In genomic region chr4:139816856-139817255, GRCh38 we compare ENCODE assay signal across 17 cellular contexts.
DNase-seq lines count a peak whose midpoint lies in the region; ATAC-seq and TF ChIP-seq lines count a peak whose summit lies in the region.
"Had no signal": no experiment of that assay in that cellular context is flagged by ENCODE, and none has a peak within 500 bp of the region (broad histone marks: within the 10 kb centered on the region; RNA-seq: fewer than 3 reads in every experiment).

No MANE protein-coding gene starts in this region.

- DNase-seq in HFFc6, result no peak
- peak; percentile 46 for DNase-seq in left kidney (ENCODE audit: low read depth, low spot score)
- DNase-seq in gastrocnemius medialis, result no peak
- DNase-seq in GM10266 (ENCODE audit: extremely low spot score), result no peak
- no peak for DNase-seq in activated CD4-positive, alpha-beta T cell treated with anti-CD3 and anti-CD28 coated beads, Interleukin-2, amount 10 ng/mL, durations not matched to agents 24 days and 14 days
- no peak for DNase-seq in colonic mucosa
- DNase-seq: activated gamma-delta T cell treated with Interleukin-2 at 50 U/mL for 16 hours; AML-193; effector memory CD4-positive, alpha-beta T cell; HCEC 1CT; naive thymus-derived CD4-positive, alpha-beta T cell; NCI-H1417 treated with DMSO at 0.1 percent for 48 hours had no signal

- H3K4me1 Mint-ChIP-seq in HFFc6 (ENCODE audit: low read depth) (peaks cover 42% of the 10 kb centered on the region), brain (peaks cover 71% of the 10 kb centered on the region)
- H3K4me1 Mint-ChIP-seq in activated CD4-positive, alpha-beta T cell treated with anti-CD3 and anti-CD28 coated beads, Interleukin-2, amount 10 ng/mL, durations not matched to agents 24 days and 14 days, result peaks cover 4% of the 10 kb centered on the region

- H3K9me3 Mint-ChIP-seq in HFFc6 (no peaks in the 10 kb centered on the region), brain (peaks cover 0 to 7% (median 0%) of the 10 kb centered on the region in 5 experiments)
- no peaks in the 10 kb centered on the region for H3K9me3 Mint-ChIP-seq in activated CD4-positive, alpha-beta T cell treated with anti-CD3 and anti-CD28 coated beads, Interleukin-2, amount 10 ng/mL, durations not matched to agents 24 days and 14 days
- H3K9me3 Mint-ChIP-seq: naive thymus-derived CD4-positive, alpha-beta T cell; stimulated activated naive CD8-positive, alpha-beta T cell treated with anti-CD3 and anti-CD28 coated beads, Interleukin-15, Interleukin-2, amounts not matched to agents 100 ng/mL and 50 ng/mL, for 24 hours had no signal

- H3K27ac ChIP-seq in gastrocnemius medialis (peak overlapping the region; percentile 73 to 83 (median 80)), colonic mucosa (no peak overlapping the region)
- H3K27ac ChIP-seq: KMS-11, SK-N-MC had no signal

- H3K4me1 ChIP-seq in gastrocnemius medialis (peaks cover 22 to 44% of the 10 kb centered on the region in 2 donors), colonic mucosa (peaks cover 3% of the 10 kb centered on the region)

- no peaks in the 10 kb centered on the region for H3K27me3 ChIP-seq in gastrocnemius medialis
- H3K27me3 ChIP-seq in colonic mucosa, result no peaks in the 10 kb centered on the region

- intact Hi-C loops in gastrocnemius medialis (cut with DNase I; ENCODE audit: low total_unique reads), result loop anchor here (2.0 to 5.0 kb wide), 4 partner anchors 54 to 336 kb away; no protein-coding TSS in a partner anchor
- intact Hi-C loops in activated CD4-positive, alpha-beta T cell treated with anti-CD3 and anti-CD28 coated beads, Interleukin-2, amount 10 ng/mL, durations not matched to agents 24 days and 14 days (cut with micrococcal nuclease), result no loop called here
- intact Hi-C loops in colonic mucosa (cut with DNase I), result no loop called here

- peak overlapping the region; percentile 94; the same call in 1 of the 2 replicates for H3K27ac Mint-ChIP-seq in HFFc6
- H3K27ac Mint-ChIP-seq in brain, result peak overlapping the region; percentile 95 to 99 (median 98)
- no peak overlapping the region for H3K27ac Mint-ChIP-seq in activated CD4-positive, alpha-beta T cell treated with anti-CD3 and anti-CD28 coated beads, Interleukin-2, amount 10 ng/mL, durations not matched to agents 24 days and 14 days
- H3K27ac Mint-ChIP-seq: naive thymus-derived CD4-positive, alpha-beta T cell had no signal

- H3K27me3 Mint-ChIP-seq in HFFc6 (ENCODE audit: insufficient read depth), result peaks cover 2% of the 10 kb centered on the region
- H3K27me3 Mint-ChIP-seq in brain, result no peaks in the 10 kb centered on the region
- H3K27me3 Mint-ChIP-seq in activated CD4-positive, alpha-beta T cell treated with anti-CD3 and anti-CD28 coated beads, Interleukin-2, amount 10 ng/mL, durations not matched to agents 24 days and 14 days, result peaks cover 3% of the 10 kb centered on the region

- H3K36me3 ChIP-seq in gastrocnemius medialis (no peaks in the 10 kb centered on the region), colonic mucosa (no peaks in the 10 kb centered on the region)

- H3K9me3 ChIP-seq in gastrocnemius medialis, result no peaks in the 10 kb centered on the region
- H3K9me3 ChIP-seq in colonic mucosa, result no peaks in the 10 kb centered on the region

- no peak for TF ChIP-seq POLR2A in gastrocnemius medialis (IDR thresholded peaks at IDR 0.05)

- no peak for TF ChIP-seq CTCF in HFFc6 (IDR thresholded peaks at IDR 0.05)
- TF ChIP-seq CTCF in brain (conservative IDR thresholded peaks at IDR 0.05), result no peak
- no peak for TF ChIP-seq CTCF in gastrocnemius medialis (IDR thresholded peaks at IDR 0.05 in 4 of 5, conservative IDR thresholded peaks at IDR 0.05 in 1 of 5)
- no peak for TF ChIP-seq CTCF in GM10266 (IDR thresholded peaks at IDR 0.05; ENCODE audit: control insufficient read depth, insufficient read depth, low read depth, missing control alignments)
- TF ChIP-seq CTCF in colonic mucosa (IDR thresholded peaks at IDR 0.05), result no peak

- H3K4me3 Mint-ChIP-seq in HFFc6, result peak overlapping the region; percentile 94; the same call in 1 of the 2 replicates
- H3K4me3 Mint-ChIP-seq in brain, result peak overlapping the region; percentile 79 to 85 (median 81)
- no peak overlapping the region for H3K4me3 Mint-ChIP-seq in activated CD4-positive, alpha-beta T cell treated with anti-CD3 and anti-CD28 coated beads, Interleukin-2, amount 10 ng/mL, durations not matched to agents 24 days and 14 days

- H3K36me3 Mint-ChIP-seq in HFFc6 (ENCODE audit: low read depth) (no peaks in the 10 kb centered on the region), brain (peaks cover 9% of the 10 kb centered on the region)
- no peaks in the 10 kb centered on the region for H3K36me3 Mint-ChIP-seq in activated CD4-positive, alpha-beta T cell treated with anti-CD3 and anti-CD28 coated beads, Interleukin-2, amount 10 ng/mL, durations not matched to agents 24 days and 14 days (ENCODE audit: low read depth)

- H3K9ac ChIP-seq in colonic mucosa (ENCODE audit: low read depth in 2 of 2, low read length in 2 of 2), result no peak overlapping the region
- H3K9ac ChIP-seq: KMS-11 had no signal

- H3K4me3 ChIP-seq in gastrocnemius medialis, result peak overlapping the region in 1 of 4 donors; percentile 55
- no peak overlapping the region for H3K4me3 ChIP-seq in colonic mucosa
- H3K4me3 ChIP-seq: SK-N-MC had no signal

- ATAC-seq in gastrocnemius medialis (peak in 1 of 2 donors; percentile 10), GM18520 (IDR thresholded peaks at IDR 0.05; ENCODE audit: unreplicated experiment) (no peak)

- in situ Hi-C loops in gastrocnemius medialis (cut with MboI; ENCODE audit: low sequenced_read_pairs in 4 of 4), result loop anchor here in 1 of 4 donors (10.0 kb wide), 1 partner anchor 558 kb away; the partner anchor contains the start of gene SCOC
